Comparison of ENCODE assay signal across 1 cellular context in genomic region chr5:94746731-94747124, GRCh38.
A peak's percentile ranks its signal among the peaks of the same experiment; 100 is the strongest.
TF ChIP-seq lines count a peak whose summit lies in the region.

No MANE protein-coding gene starts in this region.

TF ChIP-seq in K562, 482 proteins besides CTCF, POLR2A, EP300 and RAD21 (continued from another document and continues in another):
- TF ChIP-seq ZNF407 (IDR thresholded peaks at IDR 0.05; ENCODE audit: low read depth) (no peak), NFXL1 (CRISPR knock-in tag; IDR thresholded peaks at IDR 0.05) (no peak), ZBTB26 (CRISPR knock-in tag; IDR thresholded peaks at IDR 0.05) (no peak), DMBX1 (CRISPR knock-in tag; IDR thresholded peaks at IDR 0.05; ENCODE audit: borderline replicate concordance) (no peak), ZNF197 (CRISPR knock-in tag; IDR thresholded peaks at IDR 0.05; ENCODE audit: low read depth) (no peak), CHD1 (IDR thresholded peaks at IDR 0.05; ENCODE audit: low read length) (no peak), CREBBP (IDR thresholded peaks at IDR 0.05; ENCODE audit: low read depth, low read length) (no peak), PTTG1 (tag; IDR thresholded peaks at IDR 0.05; ENCODE audit: low read depth) (no peak), CREM (IDR thresholded peaks at IDR 0.05; ENCODE audit: low read depth) (0 out of 2 replicates have a peak, but pooled peaks have one; percentile 10), NBN (IDR thresholded peaks at IDR 0.05; ENCODE audit: low read depth) (no peak), HNRNPUL1 (IDR thresholded peaks at IDR 0.05; ENCODE audit: low read length) (no peak), ZBTB49 (CRISPR knock-in tag; IDR thresholded peaks at IDR 0.05; ENCODE audit: borderline replicate concordance) (no peak), ELF2 (CRISPR knock-in tag; IDR thresholded peaks at IDR 0.05) (no peak), POLR3A (IDR thresholded peaks at IDR 0.05; ENCODE audit: borderline replicate concordance, extremely low read depth, insufficient read depth, insufficient read length) (no peak), HDAC3 (IDR thresholded peaks at IDR 0.05; ENCODE audit: borderline replicate concordance, partially characterized antibody) (no peak), CAMTA2 (CRISPR knock-in tag; conservative IDR thresholded peaks at IDR 0.05) (no peak), HDAC2 (IDR thresholded peaks at IDR 0.05) (no peak), NFRKB (IDR thresholded peaks at IDR 0.05; ENCODE audit: low read depth) (no peak), RB1 (IDR thresholded peaks at IDR 0.05; ENCODE audit: low read depth) (no peak), ZBTB7A (IDR thresholded peaks at IDR 0.05; ENCODE audit: borderline replicate concordance, control insufficient read depth, low read depth, low read length) (no peak), TRIM24 (IDR thresholded peaks at IDR 0.05) (peak in 1 of 2 experiments; percentile 14; a peak in 1 of 4 replicates), TRIM28 (IDR thresholded peaks at IDR 0.05) (no peak), HBP1 (CRISPR knock-in tag; IDR thresholded peaks at IDR 0.05) (no peak), ZNF277 (CRISPR knock-in tag; IDR thresholded peaks at IDR 0.05; ENCODE audit: borderline replicate concordance) (no peak), HINFP (tag; conservative IDR thresholded peaks at IDR 0.05; ENCODE audit: low read depth) (no peak), RBFOX2 (IDR thresholded peaks at IDR 0.05; ENCODE audit: low read depth, low read length) (no peak), BCL6 (CRISPR knock-in tag; IDR thresholded peaks at IDR 0.05) (no peak), BMI1 (IDR thresholded peaks at IDR 0.05; ENCODE audit: low read length) (no peak), HOMEZ (CRISPR knock-in tag; IDR thresholded peaks at IDR 0.05) (no peak), ZNF445 (CRISPR knock-in tag; IDR thresholded peaks at IDR 0.05; ENCODE audit: low read depth) (no peak), NCOA1 (IDR thresholded peaks at IDR 0.05; ENCODE audit: low read depth) (no peak), FOXM1 (IDR thresholded peaks at IDR 0.05; ENCODE audit: low read depth) (no peak; the same call in 1 of the 2 replicates), FOXM1 (CRISPR knock-in tag; IDR thresholded peaks at IDR 0.05; ENCODE audit: low read depth) (no peak), ZNF584 (CRISPR knock-in tag; IDR thresholded peaks at IDR 0.05; ENCODE audit: low read depth) (0 out of 2 replicates have a peak, but pooled peaks have one; percentile 30), MECOM (CRISPR knock-in tag; IDR thresholded peaks at IDR 0.05) (no peak), CEBPG (CRISPR knock-in tag; IDR thresholded peaks at IDR 0.05) (peak; percentile 72), CEBPG (tag; conservative IDR thresholded peaks at IDR 0.05 in 1 of 2, IDR thresholded peaks at IDR 0.05 in 1 of 2) (peak; percentile 67 to 84; a peak in 3 of 4 replicates), CBX5 (IDR thresholded peaks at IDR 0.05; ENCODE audit: borderline replicate concordance, low read depth) (no peak), FIP1L1 (IDR thresholded peaks at IDR 0.05; ENCODE audit: low read depth, low read length, poor library complexity, severe bottlenecking) (no peak), XRCC4 (IDR thresholded peaks at IDR 0.05; ENCODE audit: extremely low read depth, insufficient read depth, insufficient read length) (no peak), ID3 (CRISPR knock-in tag; IDR thresholded peaks at IDR 0.05) (no peak), ID3 (tag; IDR thresholded peaks at IDR 0.05) (no peak), ZBTB11 (CRISPR knock-in tag; IDR thresholded peaks at IDR 0.05) (no peak)
